In genomic region chr5:32445831-32446614, GRCh38 we compare ENCODE assay signal across 12 cellular contexts. TPM values are rescaled to one million over a fixed set of nuclear protein-coding genes. Genes with fewer than 3 reads are reported as not detected.
DNase-seq lines count a peak whose midpoint lies in the region; ATAC-seq and TF ChIP-seq lines count a peak whose summit lies in the region.
"Had no signal": no experiment of that assay in that cellular context is flagged by ENCODE, and none has a peak within 500 bp of the region (broad histone marks: within the 10 kb centered on the region; RNA-seq: fewer than 3 reads in every experiment).

No MANE protein-coding gene starts in this region.

- H3F3A ChIP-seq in smooth muscle cell (ENCODE audit: low read depth): peaks cover 5% of the 10 kb centered on the region

- H3K79me2 ChIP-seq in smooth muscle cell (ENCODE audit: low read depth): peaks cover 27% of the 10 kb centered on the region

- no peaks in the 10 kb centered on the region for H3K9me3 Mint-ChIP-seq in activated CD4-positive, alpha-beta T cell treated with anti-CD3 and anti-CD28 coated beads, Interleukin-2, amount 10 ng/mL, durations not matched to agents 24 days and 14 days
- H3K9me3 Mint-ChIP-seq in activated CD4-positive, alpha-beta memory T cell treated with anti-CD3 and anti-CD28 coated beads for 36 hours: no peaks in the 10 kb centered on the region

- H2AFZ ChIP-seq in smooth muscle cell (ENCODE audit: low read depth): no peak overlapping the region

- CTCF ChIA-PET in activated CD4-positive, alpha-beta memory T cell treated with anti-CD3 and anti-CD28 coated beads for 36 hours (lab: Charles Lee): no interaction called here

- peaks cover 5% of the 10 kb centered on the region for H3K4me1 ChIP-seq in iPS-15b (ENCODE audit: control insufficient read depth, insufficient read depth, low read length)
- H3K4me1 ChIP-seq in smooth muscle cell (ENCODE audit: low read depth): peaks cover 19% of the 10 kb centered on the region
- peaks cover 0 to 34% (median 0%) of the 10 kb centered on the region in 3 donors for H3K4me1 ChIP-seq in gastroesophageal sphincter

- H3K36me3 ChIP-seq in iPS-15b (ENCODE audit: control insufficient read depth, insufficient read depth, low read length) (no peaks in the 10 kb centered on the region), smooth muscle cell (ENCODE audit: low read depth) (no peaks in the 10 kb centered on the region), gastroesophageal sphincter (no peaks in the 10 kb centered on the region)
- H3K36me3 ChIP-seq: tibial artery had no signal

- TF ChIP-seq CTCF in smooth muscle cell (IDR thresholded peaks at IDR 0.05; ENCODE audit: borderline replicate concordance, insufficient read depth, poor library complexity, severe bottlenecking) (no peak), gastroesophageal sphincter (IDR thresholded peaks at IDR 0.05) (no peak)

- no peak for DNase-seq in activated CD4-positive, alpha-beta T cell treated with anti-CD3 and anti-CD28 coated beads, Interleukin-2, amount 10 ng/mL, durations not matched to agents 24 days and 14 days
- DNase-seq in activated CD4-positive, alpha-beta T cell treated with anti-CD3 and anti-CD28 coated beads for 48 hours: no peak
- DNase-seq in activated CD4-positive, alpha-beta memory T cell treated with anti-CD3 and anti-CD28 coated beads for 36 hours: no peak
- DNase-seq in smooth muscle cell (lab: John Stamatoyannopoulos, UW; ENCODE audit: unreplicated experiment): no peak
- DNase-seq: NCI-H1436 treated with DMSO at 0.1 percent for 48 hours, NCI-H524 treated with DMSO at 0.1 percent for 48 hours, tibial artery had no signal

- H3K4me3 Mint-ChIP-seq in activated CD4-positive, alpha-beta T cell treated with anti-CD3 and anti-CD28 coated beads, Interleukin-2, amount 10 ng/mL, durations not matched to agents 24 days and 14 days: peak overlapping the region; percentile 54
- H3K4me3 Mint-ChIP-seq in activated CD4-positive, alpha-beta memory T cell treated with anti-CD3 and anti-CD28 coated beads for 36 hours: peak overlapping the region; percentile 1

- H3K27ac ChIP-seq in smooth muscle cell (ENCODE audit: low read depth) (no peak overlapping the region), gastroesophageal sphincter (no peak overlapping the region)
- H3K27ac ChIP-seq: RWPE1 had no signal

- H3K9ac ChIP-seq in iPS-15b (ENCODE audit: low read depth, low read length) (no peak overlapping the region), smooth muscle cell (ENCODE audit: low read depth) (no peak overlapping the region)

- H3K27ac Mint-ChIP-seq in activated CD4-positive, alpha-beta T cell treated with anti-CD3 and anti-CD28 coated beads, Interleukin-2, amount 10 ng/mL, durations not matched to agents 24 days and 14 days: peak overlapping the region; percentile 92
- peak overlapping the region; percentile 13 for H3K27ac Mint-ChIP-seq in activated CD4-positive, alpha-beta memory T cell treated with anti-CD3 and anti-CD28 coated beads for 36 hours

- H3K4me1 Mint-ChIP-seq in activated CD4-positive, alpha-beta T cell treated with anti-CD3 and anti-CD28 coated beads, Interleukin-2, amount 10 ng/mL, durations not matched to agents 24 days and 14 days: peaks cover 25% of the 10 kb centered on the region
- peaks cover 32% of the 10 kb centered on the region for H3K4me1 Mint-ChIP-seq in activated CD4-positive, alpha-beta memory T cell treated with anti-CD3 and anti-CD28 coated beads for 36 hours (ENCODE audit: low read depth)

- peaks cover 24% of the 10 kb centered on the region for H3K27me3 ChIP-seq in iPS-15b (ENCODE audit: control insufficient read depth, insufficient read depth, low read length)
- H3K27me3 ChIP-seq in smooth muscle cell (ENCODE audit: low read depth): no peaks in the 10 kb centered on the region
- no peaks in the 10 kb centered on the region for H3K27me3 ChIP-seq in gastroesophageal sphincter
- H3K27me3 ChIP-seq: tibial artery had no signal

- no peak for TF ChIP-seq EP300 in gastroesophageal sphincter (IDR thresholded peaks at IDR 0.05)

- WGBS in smooth muscle cell (ENCODE audit: low lambda C conversion rate): 80% methylated on average over 23 of the region's 23 CpGs
- 73 to 84% methylated on average over 5 to 15 of the region's 23 CpGs for WGBS in gastroesophageal sphincter (ENCODE audit: low coverage in 1 of 2), 2 donors

- peak overlapping the region; percentile 81 for H3K4me3 ChIP-seq in iPS-15b (ENCODE audit: low read depth, low read length)
- H3K4me3 ChIP-seq in smooth muscle cell: no peak overlapping the region
- no peak overlapping the region for H3K4me3 ChIP-seq in gastroesophageal sphincter

- peaks cover 15% of the 10 kb centered on the region for H3K36me3 Mint-ChIP-seq in activated CD4-positive, alpha-beta T cell treated with anti-CD3 and anti-CD28 coated beads, Interleukin-2, amount 10 ng/mL, durations not matched to agents 24 days and 14 days (ENCODE audit: low read depth)
- peaks cover 23% of the 10 kb centered on the region for H3K36me3 Mint-ChIP-seq in activated CD4-positive, alpha-beta memory T cell treated with anti-CD3 and anti-CD28 coated beads for 36 hours

- H3K4me2 ChIP-seq in smooth muscle cell: peak overlapping the region; percentile 97

- H3K9me3 ChIP-seq in iPS-15b (ENCODE audit: control insufficient read depth, insufficient read depth, low read length) (no peaks in the 10 kb centered on the region), smooth muscle cell (replicated peaks; ENCODE audit: low read depth) (no peaks in the 10 kb centered on the region), gastroesophageal sphincter (no peaks in the 10 kb centered on the region)
- H3K9me3 ChIP-seq: tibial artery had no signal

- peaks cover 13% of the 10 kb centered on the region for H3K27me3 Mint-ChIP-seq in activated CD4-positive, alpha-beta T cell treated with anti-CD3 and anti-CD28 coated beads, Interleukin-2, amount 10 ng/mL, durations not matched to agents 24 days and 14 days
- no peaks in the 10 kb centered on the region for H3K27me3 Mint-ChIP-seq in activated CD4-positive, alpha-beta memory T cell treated with anti-CD3 and anti-CD28 coated beads for 36 hours

- ATAC-seq in gastroesophageal sphincter (no peak), GM19328 (IDR thresholded peaks at IDR 0.05; ENCODE audit: unreplicated experiment) (no peak), HG03442 (IDR thresholded peaks at IDR 0.05; ENCODE audit: unreplicated experiment) (no peak)

- no peak for TF ChIP-seq POLR2A in gastroesophageal sphincter (IDR thresholded peaks at IDR 0.05)

- POLR2A ChIA-PET in activated CD4-positive, alpha-beta memory T cell treated with anti-CD3 and anti-CD28 coated beads for 36 hours (lab: Charles Lee): no interaction called here

- intact Hi-C loops in activated CD4-positive, alpha-beta T cell treated with anti-CD3 and anti-CD28 coated beads, Interleukin-2, amount 10 ng/mL, durations not matched to agents 24 days and 14 days (cut with micrococcal nuclease): loop anchor here (2.0 kb wide), 1 partner anchor 271 kb away; the partner anchor contains the start of gene GOLPH3
- intact Hi-C loops in activated CD4-positive, alpha-beta memory T cell treated with anti-CD3 and anti-CD28 coated beads for 36 hours (cut with micrococcal nuclease): no loop called here

- H4K20me1 ChIP-seq in smooth muscle cell (ENCODE audit: low read depth): peaks cover 26% of the 10 kb centered on the region

RNA-seq across cellular contexts. Expression of gene ZFR, which starts 1.5 kb away (rescaled TPM):
- 68.1 and 70.4 TPM in 2 replicates for total RNA-seq in activated CD4-positive, alpha-beta T cell treated with anti-CD3 and anti-CD28 coated beads, Interleukin-2, amount 10 ng/mL, durations not matched to agents 24 days and 14 days
- 10 to 100 TPM; 58.1 to 61.1 TPM for total RNA-seq in activated CD4-positive, alpha-beta memory T cell treated with anti-CD3 and anti-CD28 coated beads for 36 hours
- 77.0 and 80.2 TPM in 2 replicates for total RNA-seq in smooth muscle cell
- polyA plus RNA-seq in smooth muscle cell: 54.9 and 61.1 TPM in 2 replicates
- 100 to 1,000 TPM in 2 of 4 donors, 10 to 100 TPM in 2; 92.9 to 108 (median 100) TPM for total RNA-seq in gastroesophageal sphincter
